ENCODE assay signal across 9 cellular contexts in the genomic region with DNA sequence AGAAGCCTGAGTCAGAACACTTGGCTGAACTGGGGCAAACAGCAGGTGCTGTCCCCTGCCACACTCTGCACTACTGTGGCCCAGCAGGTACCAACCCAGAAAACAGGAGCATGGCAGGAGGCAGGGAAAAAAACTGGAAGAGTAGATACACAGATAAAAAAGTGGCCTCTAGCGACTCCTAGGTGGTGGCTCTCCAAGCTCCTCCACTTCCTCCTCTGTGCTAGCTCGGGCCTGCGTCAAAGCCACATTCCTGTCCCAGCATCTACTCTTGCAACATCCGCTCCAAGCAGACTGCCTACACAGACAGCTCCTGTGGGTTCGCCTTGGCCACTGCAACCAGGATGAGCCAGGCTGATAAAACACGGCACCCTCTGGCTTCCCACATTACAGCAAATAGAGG. TPM values are rescaled to one million over a fixed set of nuclear protein-coding genes. Genes with fewer than 3 reads are reported as not detected.
DNase-seq lines count a peak whose midpoint lies in the region; ATAC-seq, FAIRE-seq and TF ChIP-seq lines count a peak whose summit lies in the region.
"Had no signal": no experiment of that assay in that cellular context is flagged by ENCODE, and none has a peak within 500 bp of the region (broad histone marks: within the 10 kb centered on the region; RNA-seq: fewer than 3 reads in every experiment).

No MANE protein-coding gene starts in this region.

- no peak for TF ChIP-seq EP300 in SK-N-SH (IDR thresholded peaks at IDR 0.05; ENCODE audit: borderline replicate concordance in 1 of 2, low read depth in 1 of 2, low read length in 1 of 2)
- TF ChIP-seq EP300 in transverse colon (IDR thresholded peaks at IDR 0.05; ENCODE audit: low read depth) = no peak

- H3K4me1 ChIP-seq in SK-N-SH (ENCODE audit: control insufficient read depth in 1 of 2, insufficient read depth in 2 of 2, low read depth in 1 of 2, low read length in 1 of 2) (no peaks in the 10 kb centered on the region; a peak in 1 of 4 replicates), transverse colon (peaks cover 0 to 4% (median 0%) of the 10 kb centered on the region in 4 donors), MM.1S (ENCODE audit: low read length) (no peaks in the 10 kb centered on the region)

- peak; percentile 54 for ATAC-seq in SK-N-SH treated with all-trans-retinoic acid at 6 μM for 48 hours

- no peak for FAIRE-seq in D721Med (lab: Jason Lieb, UNC)

- no peak overlapping the region for H3K9ac ChIP-seq in SK-N-SH
- H3K9ac ChIP-seq in MM.1S (ENCODE audit: low read length) = no peak overlapping the region

- H3K36me3 ChIP-seq in SK-N-SH (replicated peaks in 1 of 2; ENCODE audit: control insufficient read depth in 1 of 2, insufficient read depth in 2 of 2, low read length in 1 of 2) (no peaks in the 10 kb centered on the region), transverse colon (no peaks in the 10 kb centered on the region), MM.1S (replicated peaks; ENCODE audit: insufficient read depth, low read length) (no peaks in the 10 kb centered on the region)

- no peak overlapping the region for H3K4me3 ChIP-seq in SK-N-SH (ENCODE audit: low read depth in 2 of 2, low read length in 1 of 2)
- no peak overlapping the region for H3K4me3 ChIP-seq in astrocyte of the spinal cord (ENCODE audit: low read depth, low read length)
- no peak overlapping the region for H3K4me3 ChIP-seq in transverse colon
- H3K4me3 ChIP-seq in MM.1S (ENCODE audit: low read length) = no peak overlapping the region

- H3K79me2 ChIP-seq in SK-N-SH (ENCODE audit: insufficient read depth) = no peaks in the 10 kb centered on the region
- H3K79me2 ChIP-seq in MM.1S (ENCODE audit: low read length) = no peaks in the 10 kb centered on the region

- TF ChIP-seq CTCF in SK-N-SH (IDR thresholded peaks at IDR 0.05) = no peak
- no peak for TF ChIP-seq CTCF in astrocyte of the spinal cord (IDR thresholded peaks at IDR 0.05; ENCODE audit: low read depth, low read length)
- no peak for TF ChIP-seq CTCF in transverse colon (IDR thresholded peaks at IDR 0.05)
- no peak for TF ChIP-seq CTCF in D721Med (IDR thresholded peaks at IDR 0.05; ENCODE audit: insufficient read depth, missing control alignments)
- no peak for TF ChIP-seq CTCF in MM.1S (IDR thresholded peaks at IDR 0.05; ENCODE audit: low read length)

- H3K27ac ChIP-seq in SK-N-SH (ENCODE audit: low read depth in 2 of 2, low read length in 1 of 2) (no peak overlapping the region), transverse colon (no peak overlapping the region), MM.1S (ENCODE audit: low read length) (no peak overlapping the region)

- no peaks in the 10 kb centered on the region for H3K9me3 ChIP-seq in SK-N-SH
- H3K9me3 ChIP-seq in transverse colon = no peaks in the 10 kb centered on the region
- no peaks in the 10 kb centered on the region for H3K9me3 ChIP-seq in MM.1S (replicated peaks; ENCODE audit: insufficient read depth, low read length)

- CTCF ChIA-PET in SK-N-SH (lab: Yijun Ruan, JAX) = no interaction called here

- H3F3A ChIP-seq in SK-N-SH (replicated peaks; ENCODE audit: insufficient read depth) (no peaks in the 10 kb centered on the region), MM.1S (ENCODE audit: insufficient read depth, low read length) (no peaks in the 10 kb centered on the region)

- H3K27me3 ChIP-seq in SK-N-SH (ENCODE audit: insufficient read depth) = peaks cover 8% of the 10 kb centered on the region; the same call in 1 of the 2 replicates
- H3K27me3 ChIP-seq in transverse colon = no peaks in the 10 kb centered on the region
- no peaks in the 10 kb centered on the region for H3K27me3 ChIP-seq in MM.1S (replicated peaks; ENCODE audit: insufficient read depth, low read length)

- DNase-seq in SK-N-SH (no peak), astrocyte of the spinal cord (ENCODE audit: low read depth, low spot score) (peak; percentile 73), iPS-NIHi7 (ENCODE audit: extremely low spot score) (peak; percentile 73), transverse colon (peak; percentile 11), D721Med (ENCODE audit: insufficient read length, low spot score) (no peak), MM.1S (no peak)
- no peak for DNase-seq in activated effector memory CD4-positive, alpha-beta T cell treated with anti-CD3 and anti-CD28 coated beads, Interleukin-2, amount 50 U/mL, for 16 hours
- DNase-seq: NCI-H82 had no signal

- 9% methylated on average over 6 of the region's 6 CpGs for WGBS in SK-N-SH (ENCODE audit: low lambda C conversion rate)
- WGBS in transverse colon (ENCODE audit: low coverage in 1 of 2), 2 donors = 74% methylated on average over 6 of the region's 6 CpGs; no CpG with 5 or more reads in 1 of the 2 donors

- intact Hi-C loops in transverse colon (cut with DNase I; ENCODE audit: low total_unique reads) = no loop called here

- H3K9me2 ChIP-seq in SK-N-SH (no peaks in the 10 kb centered on the region), MM.1S (replicated peaks; ENCODE audit: insufficient read depth, low read length) (no peaks in the 10 kb centered on the region)

- H2AFZ ChIP-seq in SK-N-SH (ENCODE audit: low read depth) = no peak overlapping the region
- no peak overlapping the region for H2AFZ ChIP-seq in MM.1S (ENCODE audit: low read length)

- H4K20me1 ChIP-seq in SK-N-SH (ENCODE audit: insufficient read depth) = no peaks in the 10 kb centered on the region
- H4K20me1 ChIP-seq in MM.1S (ENCODE audit: insufficient read depth, low read length) = no peaks in the 10 kb centered on the region

- TF ChIP-seq POLR2A in transverse colon (IDR thresholded peaks at IDR 0.05) = no peak

- no peak for TF ChIP-seq RAD21 in SK-N-SH (IDR thresholded peaks at IDR 0.05; ENCODE audit: low read length)

- POLR2A ChIA-PET in SK-N-SH (lab: Yijun Ruan, JAX) = no interaction called here

- in situ Hi-C loops in astrocyte of the spinal cord (cut with HindIII; ENCODE audit: low sequenced_read_pairs) (no loop called here), transverse colon (cut with MboI; ENCODE audit: low pct_ligation_motif_present in 1 of 4, low pct_unique_long_range_greater_than_20kb in 1 of 4, low sequenced_read_pairs in 3 of 4) (no loop called here)

- H3K4me2 ChIP-seq in SK-N-SH (no peak overlapping the region), MM.1S (ENCODE audit: low read depth, low read length) (no peak overlapping the region)

TF ChIP-seq in SK-N-SH treated with all-trans-retinoic acid at 6 μM for 48 hours, 23 proteins besides CTCF, POLR2A, EP300 and RAD21:
- TF ChIP-seq ISL1 (CRISPR knock-in tag; IDR thresholded peaks at IDR 0.05) (no peak), ZFP3 (CRISPR knock-in tag; IDR thresholded peaks at IDR 0.05) (no peak), ZNF70 (CRISPR knock-in tag; IDR thresholded peaks at IDR 0.05) (no peak), ESRRG (CRISPR knock-in tag; IDR thresholded peaks at IDR 0.05) (no peak)
TF ChIP-seq in SK-N-SH treated with all-trans-retinoic acid at 6 μM for 48 hours: peak in this region for 0.

TF ChIP-seq in SK-N-SH, 30 proteins besides CTCF, POLR2A, EP300 and RAD21 (continues in another document):
- no peak for TF ChIP-seq POLR2AphosphoS5 (IDR thresholded peaks at IDR 0.05; ENCODE audit: low read depth, low read length)
- TF ChIP-seq MEF2A (IDR thresholded peaks at IDR 0.05; ENCODE audit: borderline replicate concordance, low read depth) = no peak
- TF ChIP-seq NFIC (IDR thresholded peaks at IDR 0.05; ENCODE audit: borderline replicate concordance) = no peak
- TF ChIP-seq RFX5 (IDR thresholded peaks at IDR 0.05; ENCODE audit: low read length) = no peak
- TF ChIP-seq, protein P1, sequence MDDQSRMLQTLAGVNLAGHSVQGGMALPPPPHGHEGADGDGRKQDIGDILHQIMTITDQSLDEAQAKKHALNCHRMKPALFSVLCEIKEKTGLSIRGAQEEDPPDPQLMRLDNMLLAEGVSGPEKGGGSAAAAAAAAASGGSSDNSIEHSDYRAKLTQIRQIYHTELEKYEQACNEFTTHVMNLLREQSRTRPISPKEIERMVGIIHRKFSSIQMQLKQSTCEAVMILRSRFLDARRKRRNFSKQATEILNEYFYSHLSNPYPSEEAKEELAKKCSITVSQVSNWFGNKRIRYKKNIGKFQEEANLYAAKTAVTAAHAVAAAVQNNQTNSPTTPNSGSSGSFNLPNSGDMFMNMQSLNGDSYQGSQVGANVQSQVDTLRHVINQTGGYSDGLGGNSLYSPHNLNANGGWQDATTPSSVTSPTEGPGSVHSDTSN (IDR thresholded peaks at IDR 0.05) = no peak
- no peak for TF ChIP-seq TCF12 (IDR thresholded peaks at IDR 0.05)
- TF ChIP-seq, protein P2, sequence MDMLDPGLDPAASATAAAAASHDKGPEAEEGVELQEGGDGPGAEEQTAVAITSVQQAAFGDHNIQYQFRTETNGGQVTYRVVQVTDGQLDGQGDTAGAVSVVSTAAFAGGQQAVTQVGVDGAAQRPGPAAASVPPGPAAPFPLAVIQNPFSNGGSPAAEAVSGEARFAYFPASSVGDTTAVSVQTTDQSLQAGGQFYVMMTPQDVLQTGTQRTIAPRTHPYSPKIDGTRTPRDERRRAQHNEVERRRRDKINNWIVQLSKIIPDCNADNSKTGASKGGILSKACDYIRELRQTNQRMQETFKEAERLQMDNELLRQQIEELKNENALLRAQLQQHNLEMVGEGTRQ (IDR thresholded peaks at IDR 0.05; ENCODE audit: borderline replicate concordance, low read depth, low read length) = no peak
- no peak for TF ChIP-seq TEAD4 (IDR thresholded peaks at IDR 0.05; ENCODE audit: borderline replicate concordance, insufficient read depth)
- TF ChIP-seq CHD2 (IDR thresholded peaks at IDR 0.05; ENCODE audit: low read length, partially characterized antibody) = no peak
- TF ChIP-seq ELF1 (IDR thresholded peaks at IDR 0.05) = no peak
- TF ChIP-seq YY1 (IDR thresholded peaks at IDR 0.05; ENCODE audit: low read depth) = no peak

RNA-seq across cellular contexts. Expression of gene OR8B12, which starts 6.9 kb away (rescaled TPM):
- polyA plus RNA-seq in SK-N-SH (2012; rRNA removed) = not detected in 2 replicates
- polyA plus RNA-seq in SK-N-SH (2012; cell fraction: cytosol; rRNA removed) = not detected in 2 replicates
- polyA plus RNA-seq in SK-N-SH (2012; cell fraction: nucleus; rRNA removed) = not detected in 2 replicates
- not detected for total RNA-seq in transverse colon

RNA-seq across cellular contexts. Expression of gene OR8A1, which starts 33.3 kb away (rescaled TPM):
- not detected in 2 replicates for polyA plus RNA-seq in SK-N-SH (2012; rRNA removed)
- polyA plus RNA-seq in SK-N-SH (2012; cell fraction: cytosol; rRNA removed) = not detected in 2 replicates
- not detected in 2 replicates for polyA plus RNA-seq in SK-N-SH (2012; cell fraction: nucleus; rRNA removed)
- not detected for total RNA-seq in transverse colon

Comparison
In these comparisons a context has a peak if more than half of its experiments do, and no peak if none do; other contexts are left out.
1. DNase-seq: peak in astrocyte of the spinal cord (single experiment), iPS-NIHi7 (single experiment) and transverse colon (single experiment); none in SK-N-SH (single experiment), D721Med (single experiment), activated effector memory CD4-positive, alpha-beta T cell treated with anti-CD3 and anti-CD28 coated beads, Interleukin-2, amount 50 U/mL, for 16 hours (single experiment) and MM.1S (single experiment).